7 cellular contexts compared by ENCODE assay signal in genomic region chr2:226800941-226801784, GRCh38. TPM values are rescaled to one million over a fixed set of nuclear protein-coding genes. Genes with fewer than 3 reads are reported as not detected.
DNase-seq lines count a peak whose midpoint lies in the region; ATAC-seq and TF ChIP-seq lines count a peak whose summit lies in the region.

No MANE protein-coding gene starts in this region.

- DNase-seq in NCI-H2196 (lab: John Stamatoyannopoulos, UW; ENCODE audit: unreplicated experiment): peak; percentile 89
- peak; percentile 71 to 72 for DNase-seq in activated CD4-positive, alpha-beta T cell treated with anti-CD3 and anti-CD28 coated beads, Interleukin-2, amount 50 U/mL, for 4 hours
- DNase-seq in ecto neural progenitor cell (ENCODE audit: low spot score): peak; percentile 93
- peak; percentile 84 for DNase-seq in lower lobe of right lung
- peak; percentile 66 for DNase-seq in stimulated activated CD8-positive, alpha-beta memory T cell treated with anti-CD3 and anti-CD28 coated beads, Interleukin-12 subunit alpha, Interleukin-12 subunit beta, amount 100 ng/mL, for 4 hours (ENCODE audit: low read depth)

- H3K4me3 ChIP-seq in lower lobe of right lung: peak overlapping the region; percentile 77

- H3K27me3 ChIP-seq in lower lobe of right lung (ENCODE audit: low read depth): peaks cover 10% of the 10 kb centered on the region

- no peaks in the 10 kb centered on the region for H3K36me3 ChIP-seq in lower lobe of right lung

- H3K9me3 ChIP-seq in lower lobe of right lung: no peaks in the 10 kb centered on the region

- no peak for TF ChIP-seq CTCF in lower lobe of right lung (IDR thresholded peaks at IDR 0.05)

- H3K4me1 ChIP-seq in lower lobe of right lung: peaks cover 42% of the 10 kb centered on the region

- intact Hi-C loops in lower lobe of right lung (cut with DNase I): loop anchor here (5.0 kb wide), 1 partner anchor 914 kb away; no protein-coding TSS in a partner anchor

- ATAC-seq in GM18508 (IDR thresholded peaks at IDR 0.05; ENCODE audit: insufficient read depth, unreplicated experiment) (peak; percentile 83), HG02938 (IDR thresholded peaks at IDR 0.05; ENCODE audit: unreplicated experiment) (peak; percentile 68), lower lobe of right lung (peak; percentile 84)

- peak overlapping the region; percentile 76 for H3K27ac ChIP-seq in lower lobe of right lung

RNA-seq across cellular contexts. Expression of gene IRS1, which starts 1.5 kb away (rescaled TPM):
- 11.3 TPM for total RNA-seq in lower lobe of right lung

RNA-seq across cellular contexts. Expression of gene RHBDD1, which starts 34.7 kb away (rescaled TPM):
- 42.2 TPM for total RNA-seq in lower lobe of right lung

Comparison
In these comparisons a context has a peak if more than half of its experiments do, and no peak if none do; other contexts are left out.
1. Peak in every context shown above with its lines: DNase-seq, ATAC-seq, H3K4me3 ChIP-seq and H3K27ac ChIP-seq.